In the genomic region with DNA sequence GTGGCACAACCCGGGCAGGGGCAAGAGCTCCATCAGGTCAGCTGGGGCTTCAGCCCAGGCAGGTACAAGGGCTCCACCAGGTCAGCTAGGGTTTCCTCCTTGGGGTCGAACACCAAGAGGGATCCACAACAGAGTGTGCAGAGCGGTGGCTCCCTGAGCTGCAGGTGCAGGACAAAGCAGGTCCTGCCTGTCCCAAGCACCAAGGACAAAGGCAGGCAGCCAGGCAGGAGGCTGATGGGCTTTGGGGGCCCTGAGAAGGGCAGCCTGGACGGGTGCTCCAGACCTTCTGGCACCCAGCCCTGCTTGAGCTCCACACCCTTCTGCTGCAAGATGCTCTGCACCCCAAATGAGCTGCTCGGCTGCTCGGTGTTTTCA, we compare ENCODE assay signal across 13 cellular contexts.
"Had no signal": no experiment of that assay in that cellular context is flagged by ENCODE, and none has a peak within 500 bp of the region (broad histone marks: within the 10 kb centered on the region; RNA-seq: fewer than 3 reads in every experiment).

No MANE protein-coding gene starts in this region.

- H3K4me1 ChIP-seq: esophagus squamous epithelium, gastrocnemius medialis had no signal

- ATAC-seq: activated naive CD4-positive, alpha-beta T cell treated with anti-CD3 and anti-CD28 coated beads, Interleukin-2, amount 50 U/mL, for 72 hours; gastrocnemius medialis; mucosa of descending colon had no signal

- DNase-seq: activated B cell treated with CpG ODN at 0.5 μM for 24 hours; activated CD4-positive, alpha-beta memory T cell treated with anti-CD3 and anti-CD28 coated beads for 36 hours; activated CD4-positive, alpha-beta T cell treated with anti-CD3 and anti-CD28 coated beads for 48 hours; esophagus squamous epithelium; gastrocnemius medialis; hippocampal formation; naive B cell; stimulated activated CD4-positive, alpha-beta T cell treated with anti-CD3 and anti-CD28 coated beads, Interleukin-4, amount 100 ng/mL, for 24 hours; stimulated activated naive CD4-positive, alpha-beta T cell treated with Interleukin-2 at 50 U/mL for 16 hours; T1000 had no signal

- H3K36me3 ChIP-seq: esophagus squamous epithelium, gastrocnemius medialis had no signal

- H3K27me3 ChIP-seq: gastrocnemius medialis had no signal

- H3K4me3 ChIP-seq: dorsolateral prefrontal cortex, esophagus squamous epithelium, gastrocnemius medialis, mucosa of descending colon had no signal

- H3K27ac ChIP-seq: esophagus squamous epithelium, gastrocnemius medialis had no signal

- H3K9me3 ChIP-seq: esophagus squamous epithelium, gastrocnemius medialis had no signal
